8 cellular contexts compared by ENCODE assay signal in the genomic region with DNA sequence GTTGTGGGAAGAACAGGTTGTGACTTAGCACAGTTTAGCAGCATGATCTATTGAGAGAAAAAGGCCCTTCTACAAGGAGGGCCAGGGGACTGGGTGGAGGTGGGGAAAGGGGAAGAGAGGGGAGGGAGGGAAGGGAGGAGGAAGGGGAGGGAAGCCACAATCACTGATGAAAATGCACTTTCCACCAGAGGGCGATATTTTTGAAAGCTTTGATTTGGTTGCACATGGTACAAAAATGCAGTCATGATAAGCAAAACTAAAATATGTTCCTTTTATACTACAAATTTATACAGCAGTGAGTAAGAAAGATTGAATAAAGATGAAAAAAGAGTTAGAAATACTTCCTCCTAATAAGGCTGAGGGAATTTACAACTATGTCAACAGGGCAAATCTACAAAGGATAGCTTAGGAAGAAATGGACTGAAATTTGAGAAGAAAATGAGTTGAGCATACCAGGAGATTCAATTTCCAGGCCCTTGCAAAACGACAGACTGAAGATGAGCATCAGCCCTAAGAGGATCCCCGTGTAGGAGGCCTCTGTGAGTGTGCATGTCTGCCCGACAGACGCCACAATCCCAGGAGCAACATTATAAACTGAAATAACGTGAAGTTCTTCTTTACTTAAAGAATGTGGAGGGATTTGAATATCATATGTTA. TPM values are rescaled to one million over a fixed set of nuclear protein-coding genes. Genes with fewer than 3 reads are reported as not detected.
DNase-seq lines count a peak whose midpoint lies in the region; ATAC-seq and TF ChIP-seq lines count a peak whose summit lies in the region.

No MANE protein-coding gene starts in this region.

- peaks cover 10% of the 10 kb centered on the region for H3K36me3 ChIP-seq in MG63

- peak; percentile 20 for DNase-seq in DMS 273 treated with DMSO at 0.1 percent for 48 hours (lab: John Stamatoyannopoulos, UW)
- DNase-seq in NCI-H1105 treated with DMSO at 0.1 percent for 48 hours (lab: John Stamatoyannopoulos, UW) = peak; percentile 11
- DNase-seq in iPS DF 4.7 (ENCODE audit: extremely low read depth, low spot score) = peak; percentile 46
- DNase-seq in superior temporal gyrus (ENCODE audit: extremely low spot score) = peak; percentile 84
- DNase-seq in MG63 = no peak

- H3K4me3 ChIP-seq in WI38 (ENCODE audit: low read depth, low read length) = no peak overlapping the region
- H3K4me3 ChIP-seq in MG63 = no peak overlapping the region

- peak; percentile 39; the same call in 1 of the 2 replicates for TF ChIP-seq CTCF in WI38 (IDR thresholded peaks at IDR 0.05; ENCODE audit: low read depth, low read length)

- H3K27me3 ChIP-seq in MG63 = no peaks in the 10 kb centered on the region

- H3K9me3 ChIP-seq in MG63 = peaks cover 7% of the 10 kb centered on the region; the same call in 1 of the 2 replicates

- ATAC-seq in GM19351 (IDR thresholded peaks at IDR 0.05; ENCODE audit: unreplicated experiment) (peak; percentile 78), HG03097 (IDR thresholded peaks at IDR 0.05; ENCODE audit: low FRiP score, unreplicated experiment) (no peak)

RNA-seq across cellular contexts. Expression of a gene that starts 17.2 kb away (rescaled TPM):
- total RNA-seq in MG63 (2014; rRNA removed; shearing (Covaris generic); ENCODE audit: low replicate concordance) = 19.4 and 26.6 TPM in 2 replicates

RNA-seq across cellular contexts. Expression of a gene that starts 18.1 kb away (rescaled TPM):
- 130 and 152 TPM in 2 replicates for total RNA-seq in MG63 (2014; rRNA removed; shearing (Covaris generic); ENCODE audit: low replicate concordance)

RNA-seq across cellular contexts. Expression of a gene that starts 41.3 kb away (rescaled TPM):
- total RNA-seq in MG63 (2014; rRNA removed; shearing (Covaris generic); ENCODE audit: low replicate concordance) = not detected in 2 replicates
